1 cellular context compared by ENCODE assay signal in genomic region chr1:19260211-19261138, GRCh38.
TF ChIP-seq lines count a peak whose summit lies in the region.

No MANE protein-coding gene starts in this region.

TF ChIP-seq in IMR-90, 13 proteins besides CTCF, POLR2A, EP300 and RAD21:
- TF ChIP-seq RFX5 (IDR thresholded peaks at IDR 0.05; ENCODE audit: low read depth, low read length) = no peak
- peak; percentile 73 for TF ChIP-seq MXI1 (IDR thresholded peaks at IDR 0.05; ENCODE audit: borderline replicate concordance, low read depth, low read length)
- TF ChIP-seq USF2 (IDR thresholded peaks at IDR 0.05; ENCODE audit: low read depth, low read length) = peak; percentile 34; the same call in 1 of the 2 replicates
- TF ChIP-seq MAZ (IDR thresholded peaks at IDR 0.05; ENCODE audit: borderline replicate concordance, low read depth, low read length) = peak; percentile 44; the same call in 1 of the 2 replicates
- no peak for TF ChIP-seq NFE2L2 (IDR thresholded peaks at IDR 0.05; ENCODE audit: low read depth, low read length)
- peak; percentile 63; the same call in 1 of the 2 replicates for TF ChIP-seq CEBPB (IDR thresholded peaks at IDR 0.05; ENCODE audit: low read depth, low read length)
- 0 out of 2 replicates have a peak, but pooled peaks have one; percentile 27 for TF ChIP-seq BHLHE40 (IDR thresholded peaks at IDR 0.05; ENCODE audit: low read depth, low read length)
- TF ChIP-seq FOS (IDR thresholded peaks at IDR 0.05; ENCODE audit: low read depth, low read length) = peak; percentile 52
- 0 out of 2 replicates have a peak, but pooled peaks have one; percentile 8 for TF ChIP-seq SMC3 (IDR thresholded peaks at IDR 0.05; ENCODE audit: low read depth, low read length)
- TF ChIP-seq ELK1 (IDR thresholded peaks at IDR 0.05; ENCODE audit: borderline replicate concordance, low read depth, low read length) = no peak
- TF ChIP-seq RCOR1 (IDR thresholded peaks at IDR 0.05; ENCODE audit: insufficient replicate concordance, low read length) = peak; percentile 57
- peak; percentile 56 for TF ChIP-seq MAFK (IDR thresholded peaks at IDR 0.05; ENCODE audit: low read depth, low read length)
- TF ChIP-seq CHD1 (IDR thresholded peaks at IDR 0.05; ENCODE audit: low read depth, low read length) = no peak
